Comparison of ENCODE assay signal across 25 cellular contexts in the genomic region with DNA sequence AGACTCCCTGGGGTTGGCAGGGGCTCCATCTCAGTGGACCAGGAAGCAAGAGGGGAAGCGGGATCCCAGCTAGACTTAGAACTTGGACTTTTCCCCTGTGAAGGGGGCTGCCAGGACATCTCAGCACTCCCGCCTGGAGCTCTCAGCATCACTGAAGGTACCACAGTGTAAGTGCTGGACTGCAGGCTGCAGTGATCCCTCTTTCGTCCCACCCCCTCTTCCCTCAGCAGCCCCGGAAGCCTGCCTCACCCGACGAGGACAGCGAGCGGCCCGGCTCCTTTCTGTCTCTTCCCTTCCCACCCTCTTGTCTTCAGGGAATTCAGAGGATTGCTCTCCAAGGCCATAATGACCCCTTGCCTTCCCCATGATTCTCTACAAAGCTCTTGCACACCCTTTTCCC.
"Had no signal": no experiment of that assay in that cellular context is flagged by ENCODE, and none has a peak within 500 bp of the region (broad histone marks: within the 10 kb centered on the region; RNA-seq: fewer than 3 reads in every experiment).

No MANE protein-coding gene starts in this region.

- H3K36me3 ChIP-seq: cardiac muscle cell, left lung, tibial artery, vagina had no signal

- DNase-seq: activated CD4-positive, alpha-beta memory T cell treated with anti-CD3 and anti-CD28 coated beads, Interleukin-2, amount 10 ng/mL, durations not matched to agents 7 days and 5 days; activated CD4-positive, alpha-beta T cell treated with anti-CD3 and anti-CD28 coated beads for 48 hours; activated CD4-positive, CD25-positive, alpha-beta regulatory T cell; activated CD8-positive, alpha-beta memory T cell treated with anti-CD3 and anti-CD28 coated beads, Interleukin-2, amount 10 ng/mL, durations not matched to agents 7 days and 5 days; activated naive CD4-positive, alpha-beta T cell treated with Interleukin-2 at 50 U/mL for 16 hours; activated naive CD8-positive, alpha-beta T cell treated with anti-CD3 and anti-CD28 coated beads, Interleukin-2, amount 10 ng/mL, durations not matched to agents 7 days and 5 days; amygdala; glutamatergic neuron; naive B cell; stimulated activated CD4-positive, alpha-beta T cell treated with anti-CD3 and anti-CD28 coated beads, Interleukin-12 subunit alpha, Interleukin-12 subunit beta, amount 100 ng/mL, for 4 hours; stimulated activated CD4-positive, alpha-beta T cell treated with anti-CD3 and anti-CD28 coated beads, Interleukin-1b, Interleukin-23, amount 100 ng/mL, for 48 hours; stimulated activated CD8-positive, alpha-beta memory T cell treated with anti-CD3 and anti-CD28 coated beads, Interleukin-4, amount 100 ng/mL, for 48 hours; stimulated activated naive CD4-positive, alpha-beta T cell; T-cell; T-helper 9 cell had no signal

- H3K9ac ChIP-seq: parathyroid adenoma had no signal

- H3K9me3 ChIP-seq: left lung, mucosa of descending colon, tibial artery, vagina had no signal

- H3K27ac ChIP-seq: cardiac muscle cell, parathyroid adenoma, tibial artery, vagina had no signal

- H3K9me3 Mint-ChIP-seq: activated CD4-positive, alpha-beta memory T cell treated with anti-CD3 and anti-CD28 coated beads, Interleukin-2, amount 10 ng/mL, durations not matched to agents 7 days and 5 days; activated naive CD8-positive, alpha-beta T cell treated with anti-CD3 and anti-CD28 coated beads, Interleukin-2, amount 10 ng/mL, durations not matched to agents 7 days and 5 days; activated T-helper 2 cell treated with anti-CD3 and anti-CD28 coated beads, Interferon-gamma antibody, Interleukin-2, Interleukin-4, amounts not matched to agents 10 μg/mL and 5 μg/mL and 100 μg/mL, durations not matched to agents 14 hours and 24 hours and 36 hours; memory B cell; naive B cell; neural crest cell; T-cell had no signal

- H3K4me3 ChIP-seq: cardiac muscle cell, dorsolateral prefrontal cortex, left lung, mucosa of descending colon, tibial artery, vagina had no signal

- H2AFZ ChIP-seq: parathyroid adenoma had no signal

- H3K4me1 Mint-ChIP-seq: activated CD4-positive, alpha-beta memory T cell treated with anti-CD3 and anti-CD28 coated beads, Interleukin-2, amount 10 ng/mL, durations not matched to agents 7 days and 5 days; activated CD8-positive, alpha-beta memory T cell treated with anti-CD3 and anti-CD28 coated beads, Interleukin-2, amount 10 ng/mL, durations not matched to agents 7 days and 5 days; activated naive CD8-positive, alpha-beta T cell treated with anti-CD3 and anti-CD28 coated beads, Interleukin-2, amount 10 ng/mL, durations not matched to agents 7 days and 5 days; memory B cell; naive B cell; T-cell had no signal

- H3K4me3 Mint-ChIP-seq: activated CD4-positive, alpha-beta memory T cell treated with anti-CD3 and anti-CD28 coated beads, Interleukin-2, amount 10 ng/mL, durations not matched to agents 7 days and 5 days; activated CD8-positive, alpha-beta memory T cell treated with anti-CD3 and anti-CD28 coated beads, Interleukin-2, amount 10 ng/mL, durations not matched to agents 7 days and 5 days; activated naive CD8-positive, alpha-beta T cell treated with anti-CD3 and anti-CD28 coated beads, Interleukin-2, amount 10 ng/mL, durations not matched to agents 7 days and 5 days; memory B cell; naive B cell; neural crest cell; T-cell had no signal

- H3K27ac Mint-ChIP-seq: activated CD4-positive, alpha-beta memory T cell treated with anti-CD3 and anti-CD28 coated beads, Interleukin-2, amount 10 ng/mL, durations not matched to agents 7 days and 5 days; activated CD8-positive, alpha-beta memory T cell treated with anti-CD3 and anti-CD28 coated beads, Interleukin-2, amount 10 ng/mL, durations not matched to agents 7 days and 5 days; activated naive CD8-positive, alpha-beta T cell treated with anti-CD3 and anti-CD28 coated beads, Interleukin-2, amount 10 ng/mL, durations not matched to agents 7 days and 5 days; activated T-helper 2 cell treated with anti-CD3 and anti-CD28 coated beads, Interferon-gamma antibody, Interleukin-2, Interleukin-4, amounts not matched to agents 10 μg/mL and 5 μg/mL and 100 μg/mL, durations not matched to agents 14 hours and 24 hours and 36 hours; memory B cell; T-cell had no signal

- H3K36me3 Mint-ChIP-seq: activated CD8-positive, alpha-beta memory T cell treated with anti-CD3 and anti-CD28 coated beads, Interleukin-2, amount 10 ng/mL, durations not matched to agents 7 days and 5 days; activated naive CD8-positive, alpha-beta T cell treated with anti-CD3 and anti-CD28 coated beads, Interleukin-2, amount 10 ng/mL, durations not matched to agents 7 days and 5 days; memory B cell; naive B cell; T-cell had no signal

- ATAC-seq: activated CD8-positive, alpha-beta memory T cell treated with anti-CD3 and anti-CD28 coated beads, Interleukin-2, amount 10 ng/mL, durations not matched to agents 7 days and 5 days; T-cell had no signal

- H3K27me3 ChIP-seq: cardiac muscle cell, dorsolateral prefrontal cortex, left lung, vagina had no signal
